1 cellular context compared by ENCODE assay signal in the genomic region with DNA sequence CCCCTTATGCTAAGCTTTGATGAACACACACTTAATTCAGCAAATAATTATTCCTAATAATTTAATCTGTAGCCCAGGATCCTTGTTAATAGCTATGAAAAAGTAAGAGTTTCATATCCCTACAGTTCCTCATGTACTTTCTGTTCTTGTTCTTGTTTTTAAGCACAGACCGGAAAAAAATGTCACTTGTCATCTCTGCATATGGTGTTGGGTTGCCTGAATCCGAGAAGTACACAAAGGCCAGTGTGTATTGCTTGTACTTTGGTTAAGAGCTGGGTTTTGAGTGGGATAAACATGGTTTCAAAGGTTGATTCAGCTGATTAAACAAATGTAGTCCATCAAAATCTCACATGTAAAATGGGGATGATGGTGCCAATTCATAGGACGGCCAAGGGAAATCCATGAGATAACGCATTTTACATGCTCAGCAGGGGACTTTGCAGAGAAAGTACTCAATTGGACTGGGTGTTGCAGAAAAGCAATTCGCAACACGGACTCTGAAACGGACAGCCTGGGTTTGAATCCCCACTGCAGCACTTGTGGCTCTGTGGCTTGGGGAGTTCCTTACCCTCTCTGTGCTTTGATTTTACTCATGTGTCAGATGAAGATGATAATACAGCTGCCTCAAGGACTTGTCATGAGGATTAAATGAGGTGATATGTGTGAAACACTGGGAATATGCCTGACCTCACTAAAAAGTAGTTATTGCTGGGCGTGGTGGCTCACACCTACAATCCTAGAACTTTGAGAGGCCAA.
A peak's percentile ranks its signal among the peaks of the same experiment; 100 is the strongest.
TF ChIP-seq lines count a peak whose summit lies in the region.

No MANE protein-coding gene starts in this region.

TF ChIP-seq in GM12878, 131 proteins besides CTCF, POLR2A, EP300 and RAD21 (continued from another document):
- TF ChIP-seq IKZF2 (IDR thresholded peaks at IDR 0.05) = peak; percentile 34 to 48; a peak in 3 of 4 replicates
